10 cellular contexts compared by ENCODE assay signal in the genomic region with DNA sequence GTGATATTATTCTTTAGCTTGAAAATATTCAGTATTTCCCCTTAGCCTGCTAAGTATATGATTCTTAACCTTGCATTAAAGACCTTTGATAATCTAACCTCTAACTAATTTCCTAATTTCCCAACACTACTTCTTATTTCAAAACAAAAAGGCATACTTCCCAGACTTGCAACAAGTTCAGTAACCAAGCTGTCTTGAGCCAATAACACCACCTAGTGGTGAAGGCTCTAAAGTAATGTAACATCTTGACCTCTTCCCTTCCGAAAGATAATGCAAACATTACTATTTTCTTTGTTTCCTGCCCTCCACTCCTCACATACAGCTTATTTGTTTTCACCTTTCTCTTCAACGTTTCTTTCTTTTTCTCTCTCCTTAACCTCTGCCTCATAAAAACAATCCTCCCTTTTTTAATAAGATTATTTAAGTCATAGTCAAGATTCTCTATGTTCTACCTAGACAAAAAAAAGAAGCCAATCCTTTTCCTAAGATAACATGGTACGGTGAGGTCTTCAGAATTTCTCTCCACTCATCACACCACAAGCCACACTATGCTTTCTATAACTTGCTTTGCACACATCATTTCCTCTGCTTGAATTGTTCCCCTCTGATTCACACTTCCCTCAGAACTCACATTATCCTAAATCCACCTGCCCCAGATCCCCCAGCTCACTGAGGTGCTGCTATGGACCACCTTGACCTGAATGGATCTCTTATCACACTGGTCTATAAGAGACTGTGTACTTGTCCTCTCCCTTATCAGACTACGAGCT. TPM values are rescaled to one million over a fixed set of nuclear protein-coding genes. Genes with fewer than 3 reads are reported as not detected.
DNase-seq lines count a peak whose midpoint lies in the region; ATAC-seq and TF ChIP-seq lines count a peak whose summit lies in the region.
"Had no signal": no experiment of that assay in that cellular context is flagged by ENCODE, and none has a peak within 500 bp of the region (broad histone marks: within the 10 kb centered on the region; RNA-seq: fewer than 3 reads in every experiment).

No MANE protein-coding gene starts in this region.

- no peak overlapping the region for H2AFZ ChIP-seq in MM.1S (ENCODE audit: low read length)

- peaks cover 5% of the 10 kb centered on the region for H3K9me3 Mint-ChIP-seq in osteocyte (ENCODE audit: unreplicated experiment)

- no peak overlapping the region for H3K4me2 ChIP-seq in MM.1S (ENCODE audit: low read depth, low read length)

- TF ChIP-seq CTCF in MM.1S (IDR thresholded peaks at IDR 0.05; ENCODE audit: low read length) (peak; percentile 50), osteocyte (IDR thresholded peaks at IDR 0.05) (peak; percentile 59)

- H3K79me2 ChIP-seq in MM.1S (ENCODE audit: low read length) = peaks cover 95% of the 10 kb centered on the region

- DNase-seq in NCI-H2107 treated with DMSO at 0.1 percent for 48 hours (lab: John Stamatoyannopoulos, UW; ENCODE audit: unreplicated experiment) (peak; percentile 9), NCI-H2107 (lab: John Stamatoyannopoulos, UW) (no peak), MM.1S (peak; percentile 45), cerebellar cortex (ENCODE audit: low spot score) (peak; percentile 54), osteocyte (ENCODE audit: extremely low spot score, unreplicated experiment) (no peak), cerebellar nuclear complex (lab: John Stamatoyannopoulos, UW) (no peak)
- DNase-seq: effector CD4-positive, alpha-beta T cell had no signal

- no peaks in the 10 kb centered on the region for H4K20me1 ChIP-seq in MM.1S (ENCODE audit: insufficient read depth, low read length)

- H3F3A ChIP-seq in MM.1S (ENCODE audit: insufficient read depth, low read length) = 0 out of 2 replicates have a peak, but pooled peaks cover 5% of the 10 kb centered on the region

- no peaks in the 10 kb centered on the region for H3K27me3 ChIP-seq in MM.1S (replicated peaks; ENCODE audit: insufficient read depth, low read length)

- H3K36me3 Mint-ChIP-seq in osteocyte (ENCODE audit: unreplicated experiment) = peaks cover 9% of the 10 kb centered on the region

- H3K36me3 ChIP-seq in MM.1S (replicated peaks; ENCODE audit: insufficient read depth, low read length) = no peaks in the 10 kb centered on the region

- H3K9me2 ChIP-seq in MM.1S (replicated peaks; ENCODE audit: insufficient read depth, low read length) = no peaks in the 10 kb centered on the region

- no peak overlapping the region for H3K27ac Mint-ChIP-seq in osteocyte (ENCODE audit: unreplicated experiment)
- H3K27ac Mint-ChIP-seq: T-helper 1 cell treated with Interleukin-12 subunit alpha and Interleukin-12 subunit beta and Interleukin-4 antibody, amounts not matched to agents 30 μg/mL and 1 μg/mL, for 36 hours had no signal

- no peak overlapping the region for H3K4me3 ChIP-seq in MM.1S (ENCODE audit: low read length)

- H3K27me3 Mint-ChIP-seq in osteocyte (ENCODE audit: unreplicated experiment) = no peaks in the 10 kb centered on the region

- no peaks in the 10 kb centered on the region for H3K4me1 ChIP-seq in MM.1S (ENCODE audit: low read length)

- no peaks in the 10 kb centered on the region for H3K9me3 ChIP-seq in MM.1S (replicated peaks; ENCODE audit: insufficient read depth, low read length)

- peaks cover 46% of the 10 kb centered on the region for H3K4me1 Mint-ChIP-seq in osteocyte (ENCODE audit: unreplicated experiment)

- no peak overlapping the region for H3K9ac ChIP-seq in MM.1S (ENCODE audit: low read length)

- H3K27ac ChIP-seq in MM.1S (ENCODE audit: low read length) = no peak overlapping the region

- ATAC-seq in GM21526 (IDR thresholded peaks at IDR 0.05; ENCODE audit: low FRiP score, unreplicated experiment) (no peak), HG02588 (IDR thresholded peaks at IDR 0.05; ENCODE audit: unreplicated experiment) (no peak)

- H3K4me3 Mint-ChIP-seq in osteocyte (ENCODE audit: unreplicated experiment) = no peak overlapping the region
- H3K4me3 Mint-ChIP-seq: T-helper 1 cell treated with Interleukin-12 subunit alpha and Interleukin-12 subunit beta and Interleukin-4 antibody, amounts not matched to agents 30 μg/mL and 1 μg/mL, for 36 hours had no signal

RNA-seq across cellular contexts. Expression of a gene that starts 3.5 kb away (rescaled TPM):
- 395 and 408 TPM in 2 replicates for total RNA-seq in osteocyte

Comparison
In these comparisons a context has a peak if more than half of its experiments do, and no peak if none do; other contexts are left out.
1. DNase-seq: peak in NCI-H2107 treated with DMSO at 0.1 percent for 48 hours (single experiment), MM.1S (single experiment) and cerebellar cortex (single experiment); none in NCI-H2107 (single experiment), osteocyte (single experiment) and cerebellar nuclear complex (0 of 2).